Comparison of ENCODE assay signal across 8 cellular contexts in the genomic region with DNA sequence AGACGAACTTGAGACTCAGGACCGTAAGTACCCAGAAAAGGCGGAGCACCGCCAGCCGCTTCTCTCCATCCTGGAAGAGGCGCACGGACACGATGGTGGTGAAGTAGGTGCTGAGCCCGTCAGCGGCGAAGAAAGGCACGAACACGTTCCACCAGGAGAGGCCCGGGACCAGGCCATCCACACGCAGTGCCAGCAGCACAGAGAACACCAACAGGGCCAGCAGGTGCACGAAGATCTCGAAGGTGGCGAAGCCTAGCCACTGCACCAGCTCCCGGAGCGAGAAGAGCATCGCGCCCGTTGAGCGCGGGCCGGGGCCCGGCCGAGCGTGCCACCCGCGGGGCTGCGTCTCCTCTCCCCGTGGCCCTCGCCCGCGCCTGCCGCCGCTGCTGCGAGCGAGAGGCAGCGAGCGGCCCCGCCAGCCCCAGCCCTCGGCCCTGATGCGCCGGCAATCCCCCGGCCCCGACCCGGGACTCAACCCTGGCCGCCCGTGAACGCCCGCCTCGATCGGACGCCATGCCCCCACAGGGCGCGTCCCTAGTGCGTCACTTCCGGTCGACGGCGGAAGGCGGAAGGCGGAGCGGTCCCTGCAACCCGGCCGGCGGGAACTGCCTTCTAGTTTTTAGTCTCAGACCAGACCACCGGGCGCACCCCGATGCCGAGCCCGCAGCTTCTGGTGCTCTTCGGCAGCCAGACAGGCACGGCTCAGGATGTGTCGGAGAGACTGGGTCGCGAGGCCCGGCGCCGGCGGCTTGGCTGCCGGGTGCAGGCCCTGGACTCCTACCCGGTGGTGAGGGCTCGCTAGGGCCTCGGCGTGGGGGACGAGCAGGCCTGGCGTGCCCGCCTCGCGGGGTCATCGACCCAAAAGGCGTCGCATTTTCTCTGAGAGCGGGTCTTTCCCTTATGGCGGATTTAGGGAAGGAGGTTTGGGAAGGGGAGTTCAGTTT. TPM values are rescaled to one million over a fixed set of nuclear protein-coding genes. Genes with fewer than 3 reads are reported as not detected.
DNase-seq lines count a peak whose midpoint lies in the region; ATAC-seq and TF ChIP-seq lines count a peak whose summit lies in the region.

TSS of gene NDOR1 (plus strand) at position 575 of the 944 bp plus-strand sequence. CDS start at position 653, 78 bp downstream.
A gene with protein sequence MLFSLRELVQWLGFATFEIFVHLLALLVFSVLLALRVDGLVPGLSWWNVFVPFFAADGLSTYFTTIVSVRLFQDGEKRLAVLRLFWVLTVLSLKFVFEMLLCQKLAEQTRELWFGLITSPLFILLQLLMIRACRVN (minus strand): TSS at position 523 of the 944 bp plus-strand sequence. CDS start 234 bp downstream, at position 289.

- peak within 1 kb of the TSS; percentile 90 for H3K4me3 Mint-ChIP-seq in activated T-helper 17 cell treated with anti-CD3 and anti-CD28 coated beads, Interleukin-2, amount 50 U/mL, for 72 hours
- peak within 1 kb of the TSS; percentile 92 to 97 (median 93) for H3K4me3 Mint-ChIP-seq in naive B cell

- TF ChIP-seq CTCF in C4-2B (conservative IDR thresholded peaks at IDR 0.05) (no peak), fibroblast of lung (conservative IDR thresholded peaks at IDR 0.05 in 1 of 2, IDR thresholded peaks at IDR 0.05 in 1 of 2; ENCODE audit: low read depth in 1 of 2, low read length in 2 of 2) (no peak)

- peaks cover 59% of the 10 kb centered on the region for H3K79me2 ChIP-seq in Karpas-422 (ENCODE audit: low read length)
- H3K79me2 ChIP-seq in fibroblast of lung (ENCODE audit: control insufficient read depth, insufficient read depth, low read length) = peaks cover 48% of the 10 kb centered on the region

- peaks cover 6% of the 10 kb centered on the region; the same call in 1 of the 2 replicates for H3K36me3 ChIP-seq in Karpas-422 (ENCODE audit: insufficient read depth, low read length)
- no peaks in the 10 kb centered on the region for H3K36me3 ChIP-seq in fibroblast of lung (ENCODE audit: control insufficient read depth, insufficient read depth, low read length)

- ATAC-seq in GM19468 (IDR thresholded peaks at IDR 0.05; ENCODE audit: extremely low read depth, unreplicated experiment) (peak; percentile 27), naive B cell (ENCODE audit: low read depth in 2 of 2) (peak; percentile 61 to 64)
- peak; percentile 61 for ATAC-seq in activated T-helper 17 cell treated with anti-CD3 and anti-CD28 coated beads, Interleukin-2, amount 50 U/mL, for 72 hours (replicated peaks)

- H3K27me3 ChIP-seq in Karpas-422 (ENCODE audit: low read length) (no peaks in the 10 kb centered on the region), fibroblast of lung (ENCODE audit: control insufficient read depth, insufficient read depth, low read length) (no peaks in the 10 kb centered on the region)

- H3K9ac ChIP-seq in Karpas-422 (ENCODE audit: low read length) (peak within 1 kb of the TSS; percentile 100), fibroblast of lung (ENCODE audit: insufficient read depth, low read length) (peak within 1 kb of the TSS; percentile 93)

- H3K9me3 ChIP-seq in Karpas-422 (ENCODE audit: low read length) (no peaks in the 10 kb centered on the region), fibroblast of lung (ENCODE audit: control insufficient read depth, insufficient read depth, low read depth, low read length) (no peaks in the 10 kb centered on the region)

- H2AFZ ChIP-seq in Karpas-422 (ENCODE audit: low read length) = no peak within 1 kb of the TSS
- H2AFZ ChIP-seq in fibroblast of lung (ENCODE audit: low read length) = peak within 1 kb of the TSS; percentile 71

- peak within 1 kb of the TSS; percentile 88 for H3K27ac Mint-ChIP-seq in activated T-helper 17 cell treated with anti-CD3 and anti-CD28 coated beads, Interleukin-2, amount 50 U/mL, for 72 hours
- peak within 1 kb of the TSS; percentile 92 to 98 (median 96) for H3K27ac Mint-ChIP-seq in naive B cell

- H3K9me2 ChIP-seq in Karpas-422 (replicated peaks; ENCODE audit: insufficient read depth, low read length) = no peaks in the 10 kb centered on the region

- peak; percentile 97 for DNase-seq in Karpas-422
- DNase-seq in SHP77 (lab: John Stamatoyannopoulos, UW) = peak; percentile 81 to 85
- DNase-seq in fibroblast of lung (ENCODE audit: low read depth in 2 of 2) = peak; percentile 78
- peak; percentile 93 for DNase-seq in naive B cell
- DNase-seq in stimulated activated CD8-positive, alpha-beta memory T cell treated with anti-CD3 and anti-CD28 coated beads, Interleukin-7, amount 100 ng/mL, for 4 hours (ENCODE audit: low read depth in 2 of 2) = peak; percentile 86 to 89

- H3K4me2 ChIP-seq in Karpas-422 (ENCODE audit: low read depth, low read length, poor library complexity, severe bottlenecking) (peak within 1 kb of the TSS; percentile 98), fibroblast of lung (ENCODE audit: extremely low read depth, insufficient read depth, low read length) (peak within 1 kb of the TSS; percentile 94)

- no peaks in the 10 kb centered on the region for H3K27me3 Mint-ChIP-seq in activated T-helper 17 cell treated with anti-CD3 and anti-CD28 coated beads, Interleukin-2, amount 50 U/mL, for 72 hours
- H3K27me3 Mint-ChIP-seq in naive B cell = no peaks in the 10 kb centered on the region

- peaks cover 15% of the 10 kb centered on the region for H3K4me1 Mint-ChIP-seq in activated T-helper 17 cell treated with anti-CD3 and anti-CD28 coated beads, Interleukin-2, amount 50 U/mL, for 72 hours
- H3K4me1 Mint-ChIP-seq in naive B cell = peaks cover 32 to 71% (median 55%) of the 10 kb centered on the region in 3 donors

- peaks cover 31% of the 10 kb centered on the region for H3K36me3 Mint-ChIP-seq in activated T-helper 17 cell treated with anti-CD3 and anti-CD28 coated beads, Interleukin-2, amount 50 U/mL, for 72 hours (ENCODE audit: low read depth)
- H3K36me3 Mint-ChIP-seq in naive B cell = no peaks in the 10 kb centered on the region

- H3K4me1 ChIP-seq in Karpas-422 (ENCODE audit: low read length) = peaks cover 49% of the 10 kb centered on the region
- H3K4me1 ChIP-seq in fibroblast of lung (ENCODE audit: control insufficient read depth, extremely low read depth, insufficient read depth, low read length) = peaks cover 20% of the 10 kb centered on the region

- peak within 1 kb of the TSS; percentile 99 for H3K4me3 ChIP-seq in Karpas-422 (ENCODE audit: low read length)
- peak within 1 kb of the TSS; percentile 92 to 99 (median 97) for H3K4me3 ChIP-seq in fibroblast of lung (replicated peaks in 1 of 4; ENCODE audit: control extremely low read depth in 1 of 4, insufficient read depth in 1 of 4, low read depth in 3 of 4, low read length in 4 of 4)

- 0 out of 2 replicates have a peak, but pooled peaks cover 5% of the 10 kb centered on the region for H4K20me1 ChIP-seq in Karpas-422 (ENCODE audit: insufficient read depth, low read depth, low read length)
- H4K20me1 ChIP-seq in fibroblast of lung (ENCODE audit: control insufficient read depth, extremely low read depth, insufficient read depth, low read length) = no peaks in the 10 kb centered on the region

- no peaks in the 10 kb centered on the region for H3K9me3 Mint-ChIP-seq in activated T-helper 17 cell treated with anti-CD3 and anti-CD28 coated beads, Interleukin-2, amount 50 U/mL, for 72 hours
- H3K9me3 Mint-ChIP-seq in naive B cell = no peaks in the 10 kb centered on the region

- H3K27ac ChIP-seq in C4-2B (peak within 1 kb of the TSS; percentile 86), Karpas-422 (ENCODE audit: low read length) (peak within 1 kb of the TSS; percentile 62), fibroblast of lung (ENCODE audit: insufficient read depth, low read length) (peak within 1 kb of the TSS; percentile 82)

RNA-seq across cellular contexts. Expression of gene NDOR1, which starts in this region (rescaled TPM):
- 7.8 and 13.1 TPM in 2 replicates for total RNA-seq in Karpas-422 (2014; rRNA removed; shearing (Covaris generic); ENCODE audit: low replicate concordance)
- total RNA-seq in activated T-helper 17 cell treated with anti-CD3 and anti-CD28 coated beads, Interleukin-2, amount 50 U/mL, for 72 hours = 10 to 100 TPM; 20.5 to 40.2 TPM
- 2.6 and 3.1 TPM in 2 replicates for total RNA-seq in fibroblast of lung
- polyA plus RNA-seq in fibroblast of lung (2.4 and 5.6 TPM in 2 replicates), naive B cell (ENCODE audit: low read depth in 6 of 6) (1 to 10 TPM; 4.4 to 9.3 (median 5.2) TPM)
- polyA plus RNA-seq in fibroblast of lung (2012) = 5.2 and 9.5 TPM in 2 replicates
- 7.0 and 8.6 TPM in 2 replicates for polyA minus RNA-seq in fibroblast of lung (ENCODE audit: low replicate concordance)

RNA-seq across cellular contexts. Expression of the second gene that starts in this region (rescaled TPM):
- 30.6 and 39.8 TPM in 2 replicates for total RNA-seq in Karpas-422 (2014; rRNA removed; shearing (Covaris generic); ENCODE audit: low replicate concordance)
- total RNA-seq in activated T-helper 17 cell treated with anti-CD3 and anti-CD28 coated beads, Interleukin-2, amount 50 U/mL, for 72 hours = 10 to 100 TPM; 19.3 to 27.3 TPM
- 36.2 and 36.3 TPM in 2 replicates for total RNA-seq in fibroblast of lung
- 38.6 and 44.9 TPM in 2 replicates for polyA plus RNA-seq in fibroblast of lung
- 30.7 and 38.4 TPM in 2 replicates for polyA plus RNA-seq in fibroblast of lung (2012)
- 30.3 and 34.8 TPM in 2 replicates for polyA minus RNA-seq in fibroblast of lung (ENCODE audit: low replicate concordance)
- polyA plus RNA-seq in naive B cell (ENCODE audit: low read depth in 6 of 6) = 100 to 1,000 TPM; 119 to 191 (median 142) TPM

Comparison
In these comparisons a context has a peak if more than half of its experiments do, and no peak if none do; other contexts are left out.
1. Peak in every context shown above with its lines: DNase-seq, ATAC-seq, H3K4me3 ChIP-seq and H3K27ac ChIP-seq.